Comparison of ENCODE assay signal across 22 cellular contexts in the genomic region with DNA sequence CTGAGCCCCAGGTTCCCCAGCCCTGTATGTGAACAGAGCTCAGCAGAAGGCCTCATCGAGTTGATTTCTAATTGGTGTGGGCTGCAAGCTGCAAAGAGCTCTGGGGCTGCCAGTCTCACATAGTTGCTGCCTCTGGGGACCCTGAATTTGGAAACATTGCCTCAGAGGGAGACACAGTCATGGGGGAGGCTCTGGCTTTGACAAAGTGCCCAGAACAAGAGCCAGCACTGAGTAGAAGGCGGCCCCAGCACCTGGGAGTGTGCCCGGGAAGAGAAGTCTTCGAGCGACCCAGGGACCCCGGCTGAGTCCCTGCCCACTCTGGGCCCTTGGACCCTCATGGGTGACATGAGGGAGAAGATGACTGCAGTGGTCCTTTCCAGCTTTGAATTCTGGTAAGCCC. TPM values are rescaled to one million over a fixed set of nuclear protein-coding genes. Genes with fewer than 3 reads are reported as not detected.
"Had no signal": no experiment of that assay in that cellular context is flagged by ENCODE, and none has a peak within 500 bp of the region (broad histone marks: within the 10 kb centered on the region; RNA-seq: fewer than 3 reads in every experiment).

No MANE protein-coding gene starts in this region.

- H3K4me3 Mint-ChIP-seq: activated naive CD4-positive, alpha-beta T cell treated with anti-CD3 and anti-CD28 coated beads, Interleukin-2, amount 50 U/mL, for 24 hours; activated T-cell treated with anti-CD3 and anti-CD28 coated beads, Interleukin-2, amount 50 U/mL, for 72 hours; dendritic cell treated with granulocyte-macrophage colony-stimulating factor and Interleukin-4, amounts not matched to agents 40 ng/mL and 50 ng/mL, for 4 days; effector memory CD8-positive, alpha-beta T cell; mesothelial cell of epicardium; nephron; T-helper 2 cell treated with Interferon-gamma antibody and Interleukin-4, amounts not matched to agents 5 μg/mL and 100 μg/mL, for 36 hours had no signal

- DNase-seq: activated CD4-positive, alpha-beta T cell treated with anti-CD3 and anti-CD28 coated beads, Interleukin-2, amount 50 U/mL, for 4 hours; activated effector memory CD4-positive, alpha-beta T cell treated with anti-CD3 and anti-CD28 coated beads, Interleukin-2, amount 50 U/mL, for 16 hours; activated T-cell treated with anti-CD3 and anti-CD28 coated beads, Interleukin-2, amount 50 U/mL, for 72 hours; cerebellar nuclear complex; effector memory CD8-positive, alpha-beta T cell; esophagus squamous epithelium; foreskin fibroblast; hippocampal formation; islet precursor cell; left lung; retina; stimulated activated naive CD8-positive, alpha-beta T cell treated with anti-CD3 and anti-CD28 coated beads, Interleukin-15, Interleukin-2, amounts not matched to agents 100 U/mL and 50 U/mL, for 24 hours; transverse colon had no signal

- H3K36me3 Mint-ChIP-seq: activated naive CD4-positive, alpha-beta T cell treated with anti-CD3 and anti-CD28 coated beads, Interleukin-2, amount 50 U/mL, for 24 hours; mesothelial cell of epicardium had no signal

- H3K9me3 ChIP-seq: esophagus squamous epithelium, left lung, transverse colon had no signal

- H3K27ac Mint-ChIP-seq: activated naive CD4-positive, alpha-beta T cell treated with anti-CD3 and anti-CD28 coated beads, Interleukin-2, amount 50 U/mL, for 24 hours; activated T-cell treated with anti-CD3 and anti-CD28 coated beads, Interleukin-2, amount 50 U/mL, for 72 hours; dendritic cell treated with granulocyte-macrophage colony-stimulating factor and Interleukin-4, amounts not matched to agents 40 ng/mL and 50 ng/mL, for 4 days; effector memory CD8-positive, alpha-beta T cell; mesothelial cell of epicardium; nephron; T-helper 2 cell treated with Interferon-gamma antibody and Interleukin-4, amounts not matched to agents 5 μg/mL and 100 μg/mL, for 36 hours had no signal

- H3K27ac ChIP-seq: left lung, skin epidermis, transverse colon had no signal

- H3K9me3 Mint-ChIP-seq: activated naive CD4-positive, alpha-beta T cell treated with anti-CD3 and anti-CD28 coated beads, Interleukin-2, amount 50 U/mL, for 24 hours; activated T-cell treated with anti-CD3 and anti-CD28 coated beads, Interleukin-2, amount 50 U/mL, for 72 hours; dendritic cell treated with granulocyte-macrophage colony-stimulating factor and Interleukin-4, amounts not matched to agents 40 ng/mL and 50 ng/mL, for 4 days; effector memory CD8-positive, alpha-beta T cell; mesothelial cell of epicardium; nephron; T-helper 2 cell treated with Interferon-gamma antibody and Interleukin-4, amounts not matched to agents 5 μg/mL and 100 μg/mL, for 36 hours had no signal

- H3K4me3 ChIP-seq: esophagus squamous epithelium, left lung, skin epidermis, transverse colon had no signal

- ATAC-seq: activated T-cell treated with anti-CD3 and anti-CD28 coated beads, Interleukin-2, amount 50 U/mL, for 72 hours; effector memory CD8-positive, alpha-beta T cell; left lung; stimulated activated naive CD8-positive, alpha-beta T cell treated with anti-CD3 and anti-CD28 coated beads, Interleukin-15, Interleukin-2, amounts not matched to agents 100 U/mL and 50 U/mL, for 24 hours had no signal

- H3K36me3 ChIP-seq: esophagus squamous epithelium, left lung, transverse colon had no signal

RNA-seq across cellular contexts. Expression of a gene that starts 7.3 kb away (rescaled TPM):
- total RNA-seq: activated CD8-positive, alpha-beta memory T cell treated with anti-CD3 and anti-CD28 coated beads for 36 hours; bronchial epithelial cell; lung microvascular endothelial cell had no signal
